Comparison of ENCODE assay signal across 20 cellular contexts in genomic region chr11:131855320-131855719, GRCh38.
A peak's percentile ranks its signal among the peaks of the same experiment; 100 is the strongest.
DNase-seq lines count a peak whose midpoint lies in the region; ATAC-seq and TF ChIP-seq lines count a peak whose summit lies in the region.
"Had no signal": no experiment of that assay in that cellular context is flagged by ENCODE, and none has a peak within 500 bp of the region (broad histone marks: within the 10 kb centered on the region; RNA-seq: fewer than 3 reads in every experiment).

No MANE protein-coding gene starts in this region.

- intact Hi-C loops in activated CD8-positive, alpha-beta T cell treated with anti-CD3 and anti-CD28 coated beads for 36 hours (cut with micrococcal nuclease) = no loop called here

- no peaks in the 10 kb centered on the region for H3K4me1 Mint-ChIP-seq in activated CD8-positive, alpha-beta T cell treated with anti-CD3 and anti-CD28 coated beads for 36 hours (ENCODE audit: low read depth)
- H3K4me1 Mint-ChIP-seq: CD4-positive, CD25-positive, alpha-beta regulatory T cell; CD8-positive, alpha-beta memory T cell had no signal

- ATAC-seq in activated CD8-positive, alpha-beta T cell treated with anti-CD3 and anti-CD28 coated beads for 36 hours = no peak
- ATAC-seq: GM12878, GM23338 had no signal

- no peaks in the 10 kb centered on the region for H3K9me3 Mint-ChIP-seq in activated CD8-positive, alpha-beta T cell treated with anti-CD3 and anti-CD28 coated beads for 36 hours
- H3K9me3 Mint-ChIP-seq: CD4-positive, CD25-positive, alpha-beta regulatory T cell; GM23338 had no signal

- no peak overlapping the region for H3K27ac Mint-ChIP-seq in activated CD8-positive, alpha-beta T cell treated with anti-CD3 and anti-CD28 coated beads for 36 hours
- H3K27ac Mint-ChIP-seq: CD4-positive, CD25-positive, alpha-beta regulatory T cell; CD8-positive, alpha-beta memory T cell; GM23338 had no signal

- H3K36me3 Mint-ChIP-seq in activated CD8-positive, alpha-beta T cell treated with anti-CD3 and anti-CD28 coated beads for 36 hours (ENCODE audit: low read depth) = no peaks in the 10 kb centered on the region
- H3K36me3 Mint-ChIP-seq: CD4-positive, CD25-positive, alpha-beta regulatory T cell; CD8-positive, alpha-beta memory T cell had no signal

- CTCF ChIA-PET in activated CD8-positive, alpha-beta T cell treated with anti-CD3 and anti-CD28 coated beads for 36 hours (lab: Charles Lee) = no interaction called here

- DNase-seq in SK-MEL-5 (ENCODE audit: low read depth, low spot score) (peak; percentile 10), cardiac fibroblast (ENCODE audit: low read depth in 2 of 2) (peak; percentile 43 to 57), foreskin melanocyte (peak; percentile 33), NCI-H187 (lab: John Stamatoyannopoulos, UW) (no peak), NCI-H2029 (lab: John Stamatoyannopoulos, UW) (no peak)
- DNase-seq in stimulated activated CD4-positive, alpha-beta T cell treated with anti-CD3 and anti-CD28 coated beads, Interleukin-12 subunit alpha, Interleukin-12 subunit beta, amount 100 ng/mL, for 4 hours = no peak
- DNase-seq in activated CD8-positive, alpha-beta T cell treated with anti-CD3 and anti-CD28 coated beads for 36 hours = no peak
- DNase-seq: ACHN; BE2C; C1 segment of cervical spinal cord; CD4-positive, CD25-positive, alpha-beta regulatory T cell; CD8-positive, alpha-beta memory T cell; COR-L47; DMS 273 treated with DMSO at 0.1 percent for 48 hours; DMS53; DND-41; EL; HCEC 1CT had no signal

- in situ Hi-C loops in SK-MEL-5 (cut with HindIII; ENCODE audit: low pct_unique_long_range_greater_than_20kb, low sequenced_read_pairs) = no loop called here

- TF ChIP-seq CTCF in cardiac fibroblast (IDR thresholded peaks at IDR 0.05; ENCODE audit: low read depth, low read length) = no peak
- TF ChIP-seq CTCF in activated CD8-positive, alpha-beta T cell treated with anti-CD3 and anti-CD28 coated beads for 36 hours (IDR thresholded peaks at IDR 0.05) = no peak

- no peaks in the 10 kb centered on the region for H3K27me3 Mint-ChIP-seq in activated CD8-positive, alpha-beta T cell treated with anti-CD3 and anti-CD28 coated beads for 36 hours
- H3K27me3 Mint-ChIP-seq: CD4-positive, CD25-positive, alpha-beta regulatory T cell; CD8-positive, alpha-beta memory T cell had no signal

- H3K4me3 Mint-ChIP-seq in activated CD8-positive, alpha-beta T cell treated with anti-CD3 and anti-CD28 coated beads for 36 hours = no peak overlapping the region
- H3K4me3 Mint-ChIP-seq: CD4-positive, CD25-positive, alpha-beta regulatory T cell; CD8-positive, alpha-beta memory T cell; GM23338 had no signal

- POLR2A ChIA-PET in activated CD8-positive, alpha-beta T cell treated with anti-CD3 and anti-CD28 coated beads for 36 hours (lab: Charles Lee) = interaction anchor here (0.6 to 0.7 kb wide), 2 partner anchors 116 to 512 kb away, joined by 3 read pairs; no protein-coding TSS in a partner anchor

- H3K4me3 ChIP-seq in cardiac fibroblast (replicated peaks in 1 of 2; ENCODE audit: low read depth in 2 of 2, low read length in 2 of 2) = no peak overlapping the region
- H3K4me3 ChIP-seq: GM12878, GM23338 had no signal

Comparison
In these comparisons a context has a peak if more than half of its experiments do, and no peak if none do; other contexts are left out.
1. DNase-seq: peak in SK-MEL-5 (single experiment), cardiac fibroblast (2 of 2) and foreskin melanocyte (single experiment); none in NCI-H187 (0 of 2), stimulated activated CD4-positive, alpha-beta T cell treated with anti-CD3 and anti-CD28 coated beads, Interleukin-12 subunit alpha, Interleukin-12 subunit beta, amount 100 ng/mL, for 4 hours (single experiment), NCI-H2029 (single experiment) and activated CD8-positive, alpha-beta T cell treated with anti-CD3 and anti-CD28 coated beads for 36 hours (single experiment).